In the genomic region with DNA sequence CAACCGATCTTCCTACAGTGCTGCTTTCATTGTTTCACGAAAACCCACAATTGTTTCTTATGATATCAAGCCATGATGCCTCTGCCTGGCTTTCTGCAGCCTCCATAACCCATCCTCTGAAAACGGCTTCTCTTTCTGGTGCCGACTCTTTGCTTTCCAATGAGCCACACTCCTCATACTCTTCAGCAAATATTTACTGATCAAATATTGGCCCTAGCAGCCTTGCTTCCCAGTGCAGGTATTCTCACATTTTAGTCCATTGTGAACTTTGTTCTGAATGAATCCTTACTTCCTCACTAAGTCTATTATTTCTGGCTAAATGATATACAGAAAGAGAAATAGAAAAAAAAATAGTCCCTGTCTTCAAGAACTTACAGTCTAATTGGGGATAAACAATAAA, we compare ENCODE assay signal across 20 cellular contexts. TPM values are rescaled to one million over a fixed set of nuclear protein-coding genes. Genes with fewer than 3 reads are reported as not detected.
DNase-seq lines count a peak whose midpoint lies in the region; ATAC-seq and TF ChIP-seq lines count a peak whose summit lies in the region.
"Had no signal": no experiment of that assay in that cellular context is flagged by ENCODE, and none has a peak within 500 bp of the region (broad histone marks: within the 10 kb centered on the region; RNA-seq: fewer than 3 reads in every experiment).

No MANE protein-coding gene starts in this region.

- no peaks in the 10 kb centered on the region for H3K4me1 Mint-ChIP-seq in natural killer cell
- H3K4me1 Mint-ChIP-seq: naive thymus-derived CD4-positive, alpha-beta T cell had no signal

- no peak overlapping the region for H3K27ac Mint-ChIP-seq in natural killer cell
- H3K27ac Mint-ChIP-seq: activated T-helper 2 cell treated with anti-CD3 and anti-CD28 coated beads, Interferon-gamma antibody, Interleukin-2, Interleukin-4, amounts not matched to agents 10 μg/mL and 5 μg/mL and 100 μg/mL, durations not matched to agents 14 hours and 24 hours and 36 hours; naive thymus-derived CD4-positive, alpha-beta T cell had no signal

- TF ChIP-seq RAD21 in liver (IDR thresholded peaks at IDR 0.05), result peak; percentile 20 to 43

- no peak for ATAC-seq in natural killer cell
- ATAC-seq: naive thymus-derived CD4-positive, alpha-beta T cell had no signal

- H3K4me1 ChIP-seq in SJCRH30 (peaks cover 21% of the 10 kb centered on the region), liver (ENCODE audit: control insufficient read depth in 4 of 4, insufficient read depth in 4 of 4, low read length in 3 of 4) (peaks cover 0 to 9% (median under 1%) of the 10 kb centered on the region in 4 donors)

- H3K4me3 ChIP-seq in SJCRH30 (no peak overlapping the region), liver (ENCODE audit: low read depth in 1 of 3, low read length in 3 of 3) (no peak overlapping the region)
- H3K4me3 ChIP-seq: dorsolateral prefrontal cortex, lung, SK-N-MC, skin epidermis, suprapubic skin had no signal

- no peaks in the 10 kb centered on the region for H3K36me3 Mint-ChIP-seq in natural killer cell
- H3K36me3 Mint-ChIP-seq: naive thymus-derived CD4-positive, alpha-beta T cell had no signal

- no peak overlapping the region for H3K4me3 Mint-ChIP-seq in natural killer cell
- H3K4me3 Mint-ChIP-seq: naive thymus-derived CD4-positive, alpha-beta T cell had no signal

- DNase-seq in DMS53 (lab: John Stamatoyannopoulos, UW), result peak; percentile 92
- peak; percentile 16 for DNase-seq in NCI-H1092 (lab: John Stamatoyannopoulos, UW)
- DNase-seq in SJCRH30, result no peak
- no peak for DNase-seq in natural killer cell
- no peak for DNase-seq in NCI-H446 (lab: John Stamatoyannopoulos, UW)
- no peak for DNase-seq in NCI-H1105 (lab: John Stamatoyannopoulos, UW)
- no peak for DNase-seq in NCI-H524 (lab: John Stamatoyannopoulos, UW)
- DNase-seq: activated CD4-positive, CD25-positive, alpha-beta regulatory T cell treated with anti-CD3 and anti-CD28 coated beads, Interleukin-2, amount 50 U/mL, for 72 hours; Kasumi-1; naive thymus-derived CD4-positive, alpha-beta T cell; NCI-H1436 treated with DMSO at 0.1 percent for 48 hours; T-helper 9 cell had no signal

- H3K9me3 ChIP-seq in SJCRH30 (replicated peaks), result no peaks in the 10 kb centered on the region
- no peaks in the 10 kb centered on the region for H3K9me3 ChIP-seq in liver (ENCODE audit: control insufficient read depth in 4 of 4, low read length in 3 of 4)
- H3K9me3 ChIP-seq: Caco-2, suprapubic skin had no signal

- peaks cover 76% of the 10 kb centered on the region for H3K36me3 ChIP-seq in SJCRH30
- no peaks in the 10 kb centered on the region for H3K36me3 ChIP-seq in liver (ENCODE audit: control insufficient read depth in 4 of 4, insufficient read depth in 3 of 4, low read depth in 1 of 4, low read length in 3 of 4)

- H3K9ac ChIP-seq in liver (ENCODE audit: low read depth in 1 of 2, low read length in 2 of 2), result no peak overlapping the region

- H3K27me3 Mint-ChIP-seq in natural killer cell (ENCODE audit: low read depth in 2 of 2), result peaks cover 2 to 5% of the 10 kb centered on the region in 2 donors

- H3K9me3 Mint-ChIP-seq in natural killer cell, result no peaks in the 10 kb centered on the region
- H3K9me3 Mint-ChIP-seq: activated T-helper 2 cell treated with anti-CD3 and anti-CD28 coated beads, Interferon-gamma antibody, Interleukin-2, Interleukin-4, amounts not matched to agents 10 μg/mL and 5 μg/mL and 100 μg/mL, durations not matched to agents 14 hours and 24 hours and 36 hours; naive thymus-derived CD4-positive, alpha-beta T cell had no signal

- H3K27ac ChIP-seq in SJCRH30, result peak overlapping the region; percentile 77
- H3K27ac ChIP-seq in liver (ENCODE audit: low read depth in 1 of 2, low read length in 2 of 2), result no peak overlapping the region
- H3K27ac ChIP-seq: SK-N-MC, suprapubic skin had no signal

- intact Hi-C loops in natural killer cell (cut with micrococcal nuclease), result no loop called here

- TF ChIP-seq CTCF in liver (IDR thresholded peaks at IDR 0.05; ENCODE audit: low read depth, low read length, missing input control) (no peak), natural killer cell (IDR thresholded peaks at IDR 0.05) (no peak)

- H3K27me3 ChIP-seq in SJCRH30 (no peaks in the 10 kb centered on the region), liver (ENCODE audit: control insufficient read depth in 4 of 4, insufficient read depth in 4 of 4, low read length in 3 of 4) (peaks cover 0 to 3% (median 0%) of the 10 kb centered on the region in 4 donors)
- H3K27me3 ChIP-seq: dorsolateral prefrontal cortex, suprapubic skin had no signal

- 28% methylated on average over 4 of the region's 4 CpGs for WGBS in liver

TF ChIP-seq in liver, 16 proteins besides CTCF, POLR2A, EP300 and RAD21:
- TF ChIP-seq NR2F2 (IDR thresholded peaks at IDR 0.05) (no peak), SP1 (IDR thresholded peaks at IDR 0.05) (peak; percentile 58), ATF3 (IDR thresholded peaks at IDR 0.05) (no peak), FOXA1 (IDR thresholded peaks at IDR 0.05) (no peak), GABPA (IDR thresholded peaks at IDR 0.05 in 1 of 2, conservative IDR thresholded peaks at IDR 0.05 in 1 of 2) (no peak), FOXA2 (IDR thresholded peaks at IDR 0.05) (peak; percentile 53), HNF4G (IDR thresholded peaks at IDR 0.05) (no peak), HNF4A (conservative IDR thresholded peaks at IDR 0.05) (peak; percentile 71 to 81), RXRA (IDR thresholded peaks at IDR 0.05) (peak; percentile 49 to 52), JUND (IDR thresholded peaks at IDR 0.05) (peak; percentile 42 to 46), TAF1 (conservative IDR thresholded peaks at IDR 0.05) (no peak), ZBTB33 (IDR thresholded peaks at IDR 0.05) (no peak), YY1 (IDR thresholded peaks at IDR 0.05) (no peak), EGR1 (IDR thresholded peaks at IDR 0.05; ENCODE audit: low read depth in 2 of 2) (no peak)
- TF ChIP-seq, protein P1, sequence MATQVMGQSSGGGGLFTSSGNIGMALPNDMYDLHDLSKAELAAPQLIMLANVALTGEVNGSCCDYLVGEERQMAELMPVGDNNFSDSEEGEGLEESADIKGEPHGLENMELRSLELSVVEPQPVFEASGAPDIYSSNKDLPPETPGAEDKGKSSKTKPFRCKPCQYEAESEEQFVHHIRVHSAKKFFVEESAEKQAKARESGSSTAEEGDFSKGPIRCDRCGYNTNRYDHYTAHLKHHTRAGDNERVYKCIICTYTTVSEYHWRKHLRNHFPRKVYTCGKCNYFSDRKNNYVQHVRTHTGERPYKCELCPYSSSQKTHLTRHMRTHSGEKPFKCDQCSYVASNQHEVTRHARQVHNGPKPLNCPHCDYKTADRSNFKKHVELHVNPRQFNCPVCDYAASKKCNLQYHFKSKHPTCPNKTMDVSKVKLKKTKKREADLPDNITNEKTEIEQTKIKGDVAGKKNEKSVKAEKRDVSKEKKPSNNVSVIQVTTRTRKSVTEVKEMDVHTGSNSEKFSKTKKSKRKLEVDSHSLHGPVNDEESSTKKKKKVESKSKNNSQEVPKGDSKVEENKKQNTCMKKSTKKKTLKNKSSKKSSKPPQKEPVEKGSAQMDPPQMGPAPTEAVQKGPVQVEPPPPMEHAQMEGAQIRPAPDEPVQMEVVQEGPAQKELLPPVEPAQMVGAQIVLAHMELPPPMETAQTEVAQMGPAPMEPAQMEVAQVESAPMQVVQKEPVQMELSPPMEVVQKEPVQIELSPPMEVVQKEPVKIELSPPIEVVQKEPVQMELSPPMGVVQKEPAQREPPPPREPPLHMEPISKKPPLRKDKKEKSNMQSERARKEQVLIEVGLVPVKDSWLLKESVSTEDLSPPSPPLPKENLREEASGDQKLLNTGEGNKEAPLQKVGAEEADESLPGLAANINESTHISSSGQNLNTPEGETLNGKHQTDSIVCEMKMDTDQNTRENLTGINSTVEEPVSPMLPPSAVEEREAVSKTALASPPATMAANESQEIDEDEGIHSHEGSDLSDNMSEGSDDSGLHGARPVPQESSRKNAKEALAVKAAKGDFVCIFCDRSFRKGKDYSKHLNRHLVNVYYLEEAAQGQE (IDR thresholded peaks at IDR 0.05), result peak; percentile 31
- TF ChIP-seq, protein P2, sequence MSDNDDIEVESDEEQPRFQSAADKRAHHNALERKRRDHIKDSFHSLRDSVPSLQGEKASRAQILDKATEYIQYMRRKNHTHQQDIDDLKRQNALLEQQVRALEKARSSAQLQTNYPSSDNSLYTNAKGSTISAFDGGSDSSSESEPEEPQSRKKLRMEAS (IDR thresholded peaks at IDR 0.05), result peak; percentile 19

RNA-seq across cellular contexts. Expression of gene LAMB1, which starts 35.5 kb away (rescaled TPM):
- 100 and 106 TPM in 2 replicates for total RNA-seq in SJCRH30 (2014; rRNA removed; shearing (Covaris generic))
- 10 to 100 TPM; 33.7 to 63.1 TPM for total RNA-seq in liver
- polyA plus RNA-seq in liver, result 10 to 100 TPM; 12.6 to 17.9 TPM
- total RNA-seq in natural killer cell, result not detected
- total RNA-seq: naive thymus-derived CD4-positive, alpha-beta T cell had no signal

Comparison
In these comparisons a context has a peak if more than half of its experiments do, and no peak if none do; other contexts are left out.
1. DNase-seq: peak in DMS53 (single experiment) and NCI-H1092 (single experiment); none in SJCRH30 (0 of 2), natural killer cell (single experiment), NCI-H446 (0 of 2), NCI-H1105 (single experiment) and NCI-H524 (0 of 2).
2. RNA of gene LAMB1, which starts 35.5 kb away (total RNA-seq): 100 to 106 TPM in SJCRH30 and 33.7 to 63.1 TPM in liver; not detected in natural killer cell; every median in the first group is over 10 times any median in the second.